In genomic region chr17:83200746-83201145, GRCh38 we compare ENCODE assay signal across 10 cellular contexts.
DNase-seq lines count a peak whose midpoint lies in the region; ATAC-seq and TF ChIP-seq lines count a peak whose summit lies in the region.
"Had no signal": no experiment of that assay in that cellular context is flagged by ENCODE, and none has a peak within 500 bp of the region (broad histone marks: within the 10 kb centered on the region; RNA-seq: fewer than 3 reads in every experiment).

No MANE protein-coding gene starts in this region.

- TF ChIP-seq CTCF in coronary artery (IDR thresholded peaks at IDR 0.05) (no peak), transverse colon (IDR thresholded peaks at IDR 0.05) (no peak)

- H2AFZ ChIP-seq in Karpas-422 (ENCODE audit: low read length) = no peak overlapping the region

- no peak overlapping the region for H3K9ac ChIP-seq in Karpas-422 (ENCODE audit: low read length)

- no peak overlapping the region for H3K4me3 Mint-ChIP-seq in activated naive CD4-positive, alpha-beta T cell treated with anti-CD3 and anti-CD28 coated beads for 36 hours
- peak overlapping the region in 5 of 10 donors; percentile 17 to 93 (median 88) for H3K4me3 Mint-ChIP-seq in naive thymus-derived CD4-positive, alpha-beta T cell

- H3K27me3 Mint-ChIP-seq in activated naive CD4-positive, alpha-beta T cell treated with anti-CD3 and anti-CD28 coated beads for 36 hours (ENCODE audit: low read depth) = no peaks in the 10 kb centered on the region
- no peaks in the 10 kb centered on the region for H3K27me3 Mint-ChIP-seq in naive thymus-derived CD4-positive, alpha-beta T cell

- POLR2A ChIA-PET in naive thymus-derived CD4-positive, alpha-beta T cell (lab: Charles Lee) = no interaction called here

- intact Hi-C loops in activated naive CD4-positive, alpha-beta T cell treated with anti-CD3 and anti-CD28 coated beads for 36 hours (cut with micrococcal nuclease) = no loop called here
- intact Hi-C loops in naive thymus-derived CD4-positive, alpha-beta T cell (cut with micrococcal nuclease) = no loop called here
- intact Hi-C loops in transverse colon (cut with DNase I; ENCODE audit: low total_unique reads) = no loop called here

- no peak for TF ChIP-seq EP300 in transverse colon (IDR thresholded peaks at IDR 0.05; ENCODE audit: low read depth)

- H3K4me2 ChIP-seq in Karpas-422 (ENCODE audit: low read depth, low read length, poor library complexity, severe bottlenecking) = no peak overlapping the region

- peak overlapping the region; percentile 83 for H3K27ac Mint-ChIP-seq in activated naive CD4-positive, alpha-beta T cell treated with anti-CD3 and anti-CD28 coated beads for 36 hours
- H3K27ac Mint-ChIP-seq in naive thymus-derived CD4-positive, alpha-beta T cell = peak overlapping the region in 6 of 9 donors; percentile 28 to 96 (median 76)

- no peaks in the 10 kb centered on the region for H3K9me3 ChIP-seq in naive thymus-derived CD4-positive, alpha-beta T cell (ENCODE audit: control insufficient read depth in 2 of 3, low read length in 3 of 3)
- H3K9me3 ChIP-seq in transverse colon (no peaks in the 10 kb centered on the region), Karpas-422 (ENCODE audit: low read length) (peaks cover 5% of the 10 kb centered on the region)
- H3K9me3 ChIP-seq: body of pancreas had no signal

- in situ Hi-C loops in transverse colon (cut with MboI; ENCODE audit: low pct_ligation_motif_present in 1 of 4, low pct_unique_long_range_greater_than_20kb in 1 of 4, low sequenced_read_pairs in 3 of 4) = no loop called here

- H3K36me3 Mint-ChIP-seq in activated naive CD4-positive, alpha-beta T cell treated with anti-CD3 and anti-CD28 coated beads for 36 hours (ENCODE audit: low read depth) = no peaks in the 10 kb centered on the region
- H3K36me3 Mint-ChIP-seq in naive thymus-derived CD4-positive, alpha-beta T cell = no peaks in the 10 kb centered on the region

- H3K27ac ChIP-seq in coronary artery (peak overlapping the region; percentile 66 to 94), transverse colon (peak overlapping the region; percentile 53 to 75 (median 72)), Karpas-422 (ENCODE audit: low read length) (no peak overlapping the region)
- no peak overlapping the region for H3K27ac ChIP-seq in naive thymus-derived CD4-positive, alpha-beta T cell (ENCODE audit: low read depth, low read length)

- CTCF ChIA-PET in activated naive CD4-positive, alpha-beta T cell treated with anti-CD3 and anti-CD28 coated beads for 36 hours (lab: Charles Lee) = interaction anchor here (0.9 to 1.2 kb wide), 3 partner anchors 16 to 425 kb away, joined by 3 read pairs; no protein-coding TSS in a partner anchor
- CTCF ChIA-PET in naive thymus-derived CD4-positive, alpha-beta T cell (lab: Charles Lee) = interaction anchor here (0.5 to 2.5 kb wide), 5 partner anchors 222 to 422 kb away, joined by 3 to 7 read pairs (median 3); no protein-coding TSS in a partner anchor

- no peaks in the 10 kb centered on the region for H3K79me2 ChIP-seq in Karpas-422 (ENCODE audit: low read length)

- 46 to 77% methylated on average over 3 to 4 of the region's 4 CpGs for WGBS in transverse colon (ENCODE audit: low coverage in 1 of 2), 2 donors

- no peaks in the 10 kb centered on the region for H3K9me2 ChIP-seq in Karpas-422 (replicated peaks; ENCODE audit: insufficient read depth, low read length)

- peaks cover 21 to 22% of the 10 kb centered on the region in 2 donors for H3K4me1 ChIP-seq in naive thymus-derived CD4-positive, alpha-beta T cell (ENCODE audit: control insufficient read depth in 2 of 2, insufficient read depth in 2 of 2, low read length in 2 of 2)
- peaks cover 0 to 29% (median 6%) of the 10 kb centered on the region in 4 donors for H3K4me1 ChIP-seq in transverse colon
- H3K4me1 ChIP-seq in Karpas-422 (ENCODE audit: low read length) = peaks cover 25% of the 10 kb centered on the region
- H3K4me1 ChIP-seq: body of pancreas had no signal

- H3K36me3 ChIP-seq in naive thymus-derived CD4-positive, alpha-beta T cell (ENCODE audit: control insufficient read depth in 2 of 3, insufficient read depth in 3 of 3, low read length in 3 of 3) = no peaks in the 10 kb centered on the region
- no peaks in the 10 kb centered on the region for H3K36me3 ChIP-seq in transverse colon
- H3K36me3 ChIP-seq in Karpas-422 (ENCODE audit: insufficient read depth, low read length) = no peaks in the 10 kb centered on the region

- ATAC-seq in naive thymus-derived CD4-positive, alpha-beta T cell = no peak

- no peak for DNase-seq in activated naive CD4-positive, alpha-beta T cell treated with anti-CD3 and anti-CD28 coated beads for 36 hours
- no peak for DNase-seq in activated naive CD4-positive, alpha-beta T cell treated with Interleukin-2 at 50 U/mL for 16 hours
- DNase-seq in coronary artery (ENCODE audit: low spot score) = no peak
- DNase-seq in naive thymus-derived CD4-positive, alpha-beta T cell = no peak
- DNase-seq in transverse colon = no peak
- no peak for DNase-seq in HK-2 (ENCODE audit: unreplicated experiment)
- DNase-seq in stimulated activated CD8-positive, alpha-beta memory T cell treated with anti-CD3 and anti-CD28 coated beads, Interleukin-4, amount 100 ng/mL, for 48 hours = no peak
- no peak for DNase-seq in Karpas-422
- DNase-seq: NCI-H1930 had no signal

- H4K20me1 ChIP-seq in Karpas-422 (ENCODE audit: insufficient read depth, low read depth, low read length) = no peaks in the 10 kb centered on the region

- no peaks in the 10 kb centered on the region for H3K9me3 Mint-ChIP-seq in activated naive CD4-positive, alpha-beta T cell treated with anti-CD3 and anti-CD28 coated beads for 36 hours
- no peaks in the 10 kb centered on the region for H3K9me3 Mint-ChIP-seq in naive thymus-derived CD4-positive, alpha-beta T cell

- no peak for TF ChIP-seq POLR2A in transverse colon (IDR thresholded peaks at IDR 0.05)

- peaks cover 25% of the 10 kb centered on the region for H3K4me1 Mint-ChIP-seq in activated naive CD4-positive, alpha-beta T cell treated with anti-CD3 and anti-CD28 coated beads for 36 hours (ENCODE audit: low read depth)
- peaks cover 13 to 55% (median 34%) of the 10 kb centered on the region in 7 donors for H3K4me1 Mint-ChIP-seq in naive thymus-derived CD4-positive, alpha-beta T cell

- H3K4me3 ChIP-seq in coronary artery (no peak overlapping the region), transverse colon (no peak overlapping the region), Karpas-422 (ENCODE audit: low read length) (no peak overlapping the region)
- no peak overlapping the region for H3K4me3 ChIP-seq in naive thymus-derived CD4-positive, alpha-beta T cell (ENCODE audit: low read length)
- H3K4me3 ChIP-seq: body of pancreas had no signal

- H3K27me3 ChIP-seq in naive thymus-derived CD4-positive, alpha-beta T cell (ENCODE audit: control insufficient read depth in 2 of 2, insufficient read depth in 2 of 2, low read length in 2 of 2) = no peaks in the 10 kb centered on the region
- H3K27me3 ChIP-seq in transverse colon (no peaks in the 10 kb centered on the region), Karpas-422 (ENCODE audit: low read length) (no peaks in the 10 kb centered on the region)
- H3K27me3 ChIP-seq: body of pancreas had no signal

Comparison
In these comparisons a context has a peak if more than half of its experiments do, and no peak if none do; other contexts are left out.
1. H3K27ac ChIP-seq: peak in coronary artery (2 of 2) and transverse colon (4 of 4); none in naive thymus-derived CD4-positive, alpha-beta T cell (single experiment) and Karpas-422 (single experiment).